8 cellular contexts compared by ENCODE assay signal in genomic region chr1:116373451-116374339, GRCh38. TPM values are rescaled to one million over a fixed set of nuclear protein-coding genes. Genes with fewer than 3 reads are reported as not detected.
DNase-seq lines count a peak whose midpoint lies in the region; ATAC-seq and TF ChIP-seq lines count a peak whose summit lies in the region.

No MANE protein-coding gene starts in this region.

- H3K36me3 ChIP-seq in adipocyte (ENCODE audit: control insufficient read depth, insufficient read depth, low read length, severe bottlenecking) = no peaks in the 10 kb centered on the region

- H3K27me3 Mint-ChIP-seq in progenitor cell of endocrine pancreas = peaks cover 3% of the 10 kb centered on the region

- ATAC-seq in GM18511 (IDR thresholded peaks at IDR 0.05; ENCODE audit: unreplicated experiment) (peak; percentile 22), SK-N-SH treated with all-trans-retinoic acid at 6 μM for 48 hours (peak; percentile 59), left ventricle myocardium superior (peak; percentile 49), HG03108 (IDR thresholded peaks at IDR 0.05; ENCODE audit: unreplicated experiment) (no peak)

- peaks cover 47% of the 10 kb centered on the region for H3K4me1 Mint-ChIP-seq in progenitor cell of endocrine pancreas (ENCODE audit: low read depth)

- peak overlapping the region; percentile 67 for H3K27ac ChIP-seq in 22Rv1

- H3K4me1 ChIP-seq in adipocyte (ENCODE audit: control insufficient read depth, insufficient read depth, low read length) = peaks cover 48% of the 10 kb centered on the region

- DNase-seq in HT1080 (ENCODE audit: low read depth) = peak; percentile 54
- DNase-seq in adipocyte (ENCODE audit: low read depth) = peak; percentile 69
- DNase-seq in left ventricle myocardium superior = peak; percentile 84
- DNase-seq in progenitor cell of endocrine pancreas (ENCODE audit: low spot score, unreplicated experiment) = peak; percentile 39

- no peaks in the 10 kb centered on the region for H3K9me3 Mint-ChIP-seq in progenitor cell of endocrine pancreas (ENCODE audit: low read depth)

- peak overlapping the region; percentile 92 for H3K4me3 ChIP-seq in adipocyte (ENCODE audit: low read length)

- TF ChIP-seq CTCF in 22Rv1 (IDR thresholded peaks at IDR 0.05) (no peak), progenitor cell of endocrine pancreas (IDR thresholded peaks at IDR 0.05; ENCODE audit: unreplicated experiment) (no peak)

- peak overlapping the region; percentile 95 for H3K27ac Mint-ChIP-seq in progenitor cell of endocrine pancreas

- no peaks in the 10 kb centered on the region for H3K27me3 ChIP-seq in adipocyte (replicated peaks; ENCODE audit: control insufficient read depth, insufficient read depth, low read length)

- peaks cover 1% of the 10 kb centered on the region for H3K36me3 Mint-ChIP-seq in progenitor cell of endocrine pancreas (ENCODE audit: insufficient read depth)

- no peaks in the 10 kb centered on the region for H3K9me3 ChIP-seq in adipocyte (ENCODE audit: control insufficient read depth, low read length)

- intact Hi-C loops in left ventricle myocardium superior (cut with micrococcal nuclease) = no loop called here

- H3K9ac ChIP-seq in adipocyte (ENCODE audit: low read length) = peak overlapping the region; percentile 92

- peak overlapping the region; percentile 92 for H3K4me3 Mint-ChIP-seq in progenitor cell of endocrine pancreas (ENCODE audit: low read depth)

TF ChIP-seq in SK-N-SH treated with all-trans-retinoic acid at 6 μM for 48 hours, 23 proteins besides CTCF, POLR2A, EP300 and RAD21:
- TF ChIP-seq ZFP3 (CRISPR knock-in tag; IDR thresholded peaks at IDR 0.05) = no peak
- TF ChIP-seq CSDC2 (CRISPR knock-in tag; IDR thresholded peaks at IDR 0.05) = no peak
- peak; percentile 82; the same call in 1 of the 2 replicates for TF ChIP-seq PATZ1 (CRISPR knock-in tag; IDR thresholded peaks at IDR 0.05; ENCODE audit: borderline replicate concordance)

RNA-seq across cellular contexts. Expression of gene ATP1A1, which starts 0.7 kb away (rescaled TPM):
- total RNA-seq in HT1080 (2014; rRNA removed; shearing (Covaris generic)) = 148 and 189 TPM in 2 replicates
- 245 and 267 TPM in 2 replicates for polyA plus RNA-seq in HT1080 (2015; cell fraction: cytosol; rRNA removed)
- polyA plus RNA-seq in HT1080 (2015; cell fraction: nucleus; rRNA removed) = 791 and 831 TPM in 2 replicates
- total RNA-seq in left ventricle myocardium superior (269 TPM), progenitor cell of endocrine pancreas (325 and 332 TPM in 2 replicates)
